In genomic region chr14:54906075-54906474, GRCh38 we compare ENCODE assay signal across 20 cellular contexts. TPM values are rescaled to one million over a fixed set of nuclear protein-coding genes. Genes with fewer than 3 reads are reported as not detected.
DNase-seq lines count a peak whose midpoint lies in the region; ATAC-seq and TF ChIP-seq lines count a peak whose summit lies in the region.
"Had no signal": no experiment of that assay in that cellular context is flagged by ENCODE, and none has a peak within 500 bp of the region (broad histone marks: within the 10 kb centered on the region; RNA-seq: fewer than 3 reads in every experiment).

No MANE protein-coding gene starts in this region.

- H2AFZ ChIP-seq in hepatocyte = no peak overlapping the region
- H2AFZ ChIP-seq in mesenchymal stem cell (ENCODE audit: low read depth, low read length) = no peak overlapping the region
- H2AFZ ChIP-seq: GM23338 had no signal

- peak overlapping the region; percentile 6 for H3K4me3 Mint-ChIP-seq in activated CD8-positive, alpha-beta memory T cell treated with anti-CD3 and anti-CD28 coated beads, Interleukin-2, amount 10 ng/mL, durations not matched to agents 7 days and 5 days
- no peak overlapping the region for H3K4me3 Mint-ChIP-seq in T-helper 1 cell treated with Interleukin-12 subunit alpha and Interleukin-12 subunit beta and Interleukin-4 antibody, amounts not matched to agents 30 μg/mL and 1 μg/mL, for 36 hours
- peak overlapping the region; percentile 39 for H3K4me3 Mint-ChIP-seq in activated T-helper 1 cell treated with anti-CD3 and anti-CD28 coated beads, Interleukin-12 subunit alpha, Interleukin-12 subunit beta, Interleukin-2, Interleukin-4 antibody, amounts not matched to agents 30 ng/mL and 10 ng/mL and 1 ng/mL, durations not matched to agents 14 hours and 24 hours and 36 hours
- peak overlapping the region in 1 of 5 donors; percentile 4 for H3K4me3 Mint-ChIP-seq in immature natural killer cell
- no peak overlapping the region for H3K4me3 Mint-ChIP-seq in type B pancreatic cell
- H3K4me3 Mint-ChIP-seq: GM23338 had no signal

- H3K9me2 ChIP-seq in hepatocyte (replicated peaks; ENCODE audit: insufficient read depth) = no peaks in the 10 kb centered on the region

- intact Hi-C loops in activated T-helper 1 cell treated with anti-CD3 and anti-CD28 coated beads, Interleukin-12 subunit alpha, Interleukin-12 subunit beta, Interleukin-2, Interleukin-4 antibody, amounts not matched to agents 30 ng/mL and 10 ng/mL and 1 ng/mL, durations not matched to agents 14 hours and 24 hours and 36 hours (cut with micrococcal nuclease) = loop anchor here (10.0 kb wide), 1 partner anchor 469 kb away; no protein-coding TSS in a partner anchor

- peak; percentile 63 for DNase-seq in activated CD8-positive, alpha-beta memory T cell treated with anti-CD3 and anti-CD28 coated beads, Interleukin-2, amount 10 ng/mL, durations not matched to agents 7 days and 5 days
- DNase-seq in activated CD8-positive, alpha-beta memory T cell treated with anti-CD3 and anti-CD28 coated beads for 24 hours = no peak
- no peak for DNase-seq in activated T-helper 1 cell treated with anti-CD3 and anti-CD28 coated beads, Interleukin-12 subunit alpha, Interleukin-12 subunit beta, Interleukin-2, Interleukin-4 antibody, amounts not matched to agents 30 ng/mL and 10 ng/mL and 1 ng/mL, durations not matched to agents 14 hours and 24 hours and 36 hours (ENCODE audit: low spot score)
- DNase-seq in immature natural killer cell (no peak), hepatocyte (ENCODE audit: low spot score) (no peak), type B pancreatic cell (ENCODE audit: extremely low spot score, unreplicated experiment) (no peak), mesenchymal stem cell (no peak)
- DNase-seq: ACHN; BE2C; C1 segment of cervical spinal cord; CD4-positive, CD25-positive, alpha-beta regulatory T cell; CD8-positive, alpha-beta memory T cell; COR-L47; DMS 273 treated with DMSO at 0.1 percent for 48 hours; DMS53; DND-41; EL; HCEC 1CT had no signal

- H3K27me3 ChIP-seq in hepatocyte (peaks cover 4% of the 10 kb centered on the region), mesenchymal stem cell (ENCODE audit: control insufficient read depth in 1 of 2, insufficient read depth in 1 of 2, low read length in 2 of 2) (no peaks in the 10 kb centered on the region)
- H3K27me3 ChIP-seq: BE2C had no signal

- no peaks in the 10 kb centered on the region for H4K20me1 ChIP-seq in hepatocyte (ENCODE audit: insufficient read depth, poor library complexity, severe bottlenecking)

- no peak for ATAC-seq in activated CD8-positive, alpha-beta memory T cell treated with anti-CD3 and anti-CD28 coated beads, Interleukin-2, amount 10 ng/mL, durations not matched to agents 7 days and 5 days
- ATAC-seq: GM23338 had no signal

- H3K36me3 Mint-ChIP-seq in activated CD8-positive, alpha-beta memory T cell treated with anti-CD3 and anti-CD28 coated beads, Interleukin-2, amount 10 ng/mL, durations not matched to agents 7 days and 5 days = peaks cover 6% of the 10 kb centered on the region
- H3K36me3 Mint-ChIP-seq in T-helper 1 cell treated with Interleukin-12 subunit alpha and Interleukin-12 subunit beta and Interleukin-4 antibody, amounts not matched to agents 30 μg/mL and 1 μg/mL, for 36 hours (ENCODE audit: low read depth) = peaks cover 6% of the 10 kb centered on the region
- peaks cover 4% of the 10 kb centered on the region for H3K36me3 Mint-ChIP-seq in activated T-helper 1 cell treated with anti-CD3 and anti-CD28 coated beads, Interleukin-12 subunit alpha, Interleukin-12 subunit beta, Interleukin-2, Interleukin-4 antibody, amounts not matched to agents 30 ng/mL and 10 ng/mL and 1 ng/mL, durations not matched to agents 14 hours and 24 hours and 36 hours (ENCODE audit: low read depth)
- H3K36me3 Mint-ChIP-seq in immature natural killer cell (no peaks in the 10 kb centered on the region), type B pancreatic cell (no peaks in the 10 kb centered on the region)
- H3K36me3 Mint-ChIP-seq: CD4-positive, CD25-positive, alpha-beta regulatory T cell had no signal

- H4K91ac ChIP-seq in mesenchymal stem cell (ENCODE audit: low read length) = no peak overlapping the region

- H3K27ac Mint-ChIP-seq in activated CD8-positive, alpha-beta memory T cell treated with anti-CD3 and anti-CD28 coated beads, Interleukin-2, amount 10 ng/mL, durations not matched to agents 7 days and 5 days = peak overlapping the region; percentile 77
- peak overlapping the region; percentile 43 for H3K27ac Mint-ChIP-seq in T-helper 1 cell treated with Interleukin-12 subunit alpha and Interleukin-12 subunit beta and Interleukin-4 antibody, amounts not matched to agents 30 μg/mL and 1 μg/mL, for 36 hours
- peak overlapping the region; percentile 21 for H3K27ac Mint-ChIP-seq in activated T-helper 1 cell treated with anti-CD3 and anti-CD28 coated beads, Interleukin-12 subunit alpha, Interleukin-12 subunit beta, Interleukin-2, Interleukin-4 antibody, amounts not matched to agents 30 ng/mL and 10 ng/mL and 1 ng/mL, durations not matched to agents 14 hours and 24 hours and 36 hours
- peak overlapping the region in 4 of 6 donors; percentile 69 to 89 (median 74) for H3K27ac Mint-ChIP-seq in immature natural killer cell
- H3K27ac Mint-ChIP-seq in type B pancreatic cell = no peak overlapping the region
- H3K27ac Mint-ChIP-seq: GM23338 had no signal

- no peak overlapping the region for H3K18ac ChIP-seq in mesenchymal stem cell (ENCODE audit: low read depth in 1 of 2, low read length in 2 of 2)

- TF ChIP-seq CTCF in hepatocyte (IDR thresholded peaks at IDR 0.05; ENCODE audit: poor library complexity) (no peak), type B pancreatic cell (conservative IDR thresholded peaks at IDR 0.05) (no peak)

- no peak overlapping the region for H2BK15ac ChIP-seq in mesenchymal stem cell (ENCODE audit: low read depth, poor library complexity, severe bottlenecking)

- H3K14ac ChIP-seq in mesenchymal stem cell (ENCODE audit: low read length in 2 of 2) = no peak overlapping the region

- H2BK120ac ChIP-seq in mesenchymal stem cell (ENCODE audit: low read depth, low read length) = no peak overlapping the region

- H3K9me3 ChIP-seq in hepatocyte (ENCODE audit: low read depth) = no peaks in the 10 kb centered on the region
- no peaks in the 10 kb centered on the region for H3K9me3 ChIP-seq in mesenchymal stem cell (ENCODE audit: control insufficient read depth, low read length)
- H3K9me3 ChIP-seq: BE2C had no signal

- no peaks in the 10 kb centered on the region for H3K4me1 ChIP-seq in hepatocyte (ENCODE audit: insufficient read depth)
- peaks cover 16% of the 10 kb centered on the region for H3K4me1 ChIP-seq in mesenchymal stem cell (ENCODE audit: control insufficient read depth, insufficient read depth, low read depth, low read length)

- H3K4me2 ChIP-seq in hepatocyte (no peak overlapping the region), mesenchymal stem cell (ENCODE audit: low read length, poor library complexity, severe bottlenecking) (no peak overlapping the region)
- H3K4me2 ChIP-seq: GM23338 had no signal

- no peak overlapping the region for H4K8ac ChIP-seq in mesenchymal stem cell (ENCODE audit: low read length)

- H2AK5ac ChIP-seq in mesenchymal stem cell (ENCODE audit: low read length, severe bottlenecking) = no peak overlapping the region

- H2BK5ac ChIP-seq in mesenchymal stem cell (ENCODE audit: low read depth, low read length, poor library complexity, severe bottlenecking) = no peak overlapping the region

- CTCF ChIA-PET in activated CD8-positive, alpha-beta memory T cell treated with anti-CD3 and anti-CD28 coated beads, Interleukin-2, amount 10 ng/mL, durations not matched to agents 7 days and 5 days (lab: Charles Lee) = interaction anchor here (0.7 kb wide), 1 partner anchor 25 kb away, joined by 3 read pairs; no protein-coding TSS in a partner anchor

- H3K27me3 Mint-ChIP-seq in activated CD8-positive, alpha-beta memory T cell treated with anti-CD3 and anti-CD28 coated beads, Interleukin-2, amount 10 ng/mL, durations not matched to agents 7 days and 5 days = no peaks in the 10 kb centered on the region
- no peaks in the 10 kb centered on the region for H3K27me3 Mint-ChIP-seq in T-helper 1 cell treated with Interleukin-12 subunit alpha and Interleukin-12 subunit beta and Interleukin-4 antibody, amounts not matched to agents 30 μg/mL and 1 μg/mL, for 36 hours (ENCODE audit: low read depth)
- no peaks in the 10 kb centered on the region for H3K27me3 Mint-ChIP-seq in activated T-helper 1 cell treated with anti-CD3 and anti-CD28 coated beads, Interleukin-12 subunit alpha, Interleukin-12 subunit beta, Interleukin-2, Interleukin-4 antibody, amounts not matched to agents 30 ng/mL and 10 ng/mL and 1 ng/mL, durations not matched to agents 14 hours and 24 hours and 36 hours (ENCODE audit: insufficient read depth)
- H3K27me3 Mint-ChIP-seq in immature natural killer cell (ENCODE audit: low read depth in 3 of 3) (peaks cover 0 to 15% (median 0%) of the 10 kb centered on the region in 3 donors), type B pancreatic cell (peaks cover 24% of the 10 kb centered on the region)
- H3K27me3 Mint-ChIP-seq: CD4-positive, CD25-positive, alpha-beta regulatory T cell; CD8-positive, alpha-beta memory T cell had no signal

- H3K79me1 ChIP-seq in mesenchymal stem cell (replicated peaks; ENCODE audit: low read length, poor library complexity, severe bottlenecking) = no peaks in the 10 kb centered on the region

- H3K79me2 ChIP-seq in hepatocyte = peaks cover 4% of the 10 kb centered on the region

- peaks cover 37% of the 10 kb centered on the region for H3K4me1 Mint-ChIP-seq in activated CD8-positive, alpha-beta memory T cell treated with anti-CD3 and anti-CD28 coated beads, Interleukin-2, amount 10 ng/mL, durations not matched to agents 7 days and 5 days
- peaks cover 31% of the 10 kb centered on the region for H3K4me1 Mint-ChIP-seq in T-helper 1 cell treated with Interleukin-12 subunit alpha and Interleukin-12 subunit beta and Interleukin-4 antibody, amounts not matched to agents 30 μg/mL and 1 μg/mL, for 36 hours (ENCODE audit: low read depth)
- H3K4me1 Mint-ChIP-seq in activated T-helper 1 cell treated with anti-CD3 and anti-CD28 coated beads, Interleukin-12 subunit alpha, Interleukin-12 subunit beta, Interleukin-2, Interleukin-4 antibody, amounts not matched to agents 30 ng/mL and 10 ng/mL and 1 ng/mL, durations not matched to agents 14 hours and 24 hours and 36 hours (ENCODE audit: low read depth) = peaks cover 39% of the 10 kb centered on the region
- peaks cover 30 to 33% of the 10 kb centered on the region in 2 donors for H3K4me1 Mint-ChIP-seq in immature natural killer cell
- peaks cover 2% of the 10 kb centered on the region for H3K4me1 Mint-ChIP-seq in type B pancreatic cell (ENCODE audit: unreplicated experiment)

- H3K9me3 Mint-ChIP-seq in activated CD8-positive, alpha-beta memory T cell treated with anti-CD3 and anti-CD28 coated beads, Interleukin-2, amount 10 ng/mL, durations not matched to agents 7 days and 5 days (ENCODE audit: low read depth) = no peaks in the 10 kb centered on the region
- no peaks in the 10 kb centered on the region for H3K9me3 Mint-ChIP-seq in T-helper 1 cell treated with Interleukin-12 subunit alpha and Interleukin-12 subunit beta and Interleukin-4 antibody, amounts not matched to agents 30 μg/mL and 1 μg/mL, for 36 hours
- H3K9me3 Mint-ChIP-seq in activated T-helper 1 cell treated with anti-CD3 and anti-CD28 coated beads, Interleukin-12 subunit alpha, Interleukin-12 subunit beta, Interleukin-2, Interleukin-4 antibody, amounts not matched to agents 30 ng/mL and 10 ng/mL and 1 ng/mL, durations not matched to agents 14 hours and 24 hours and 36 hours = peaks cover 3% of the 10 kb centered on the region
- H3K9me3 Mint-ChIP-seq in immature natural killer cell = no peaks in the 10 kb centered on the region
- no peaks in the 10 kb centered on the region for H3K9me3 Mint-ChIP-seq in type B pancreatic cell
- H3K9me3 Mint-ChIP-seq: CD4-positive, CD25-positive, alpha-beta regulatory T cell; CD8-positive, alpha-beta memory T cell; GM23338 had no signal

- H3K9ac ChIP-seq in mesenchymal stem cell (ENCODE audit: low read length) = no peak overlapping the region

- H3K36me3 ChIP-seq in hepatocyte (replicated peaks; ENCODE audit: insufficient read depth, low read depth) = no peaks in the 10 kb centered on the region
- H3K36me3 ChIP-seq in mesenchymal stem cell (ENCODE audit: control insufficient read depth in 1 of 2, insufficient read depth in 2 of 2, low read depth in 1 of 2, low read length in 2 of 2) = no peaks in the 10 kb centered on the region
- H3K36me3 ChIP-seq: BE2C had no signal

- no peak overlapping the region for H2BK12ac ChIP-seq in mesenchymal stem cell (ENCODE audit: low read length in 2 of 2)

- no peak overlapping the region for H3K23ac ChIP-seq in mesenchymal stem cell (ENCODE audit: low read length in 2 of 2)

- H3K27ac ChIP-seq in hepatocyte (no peak overlapping the region), mesenchymal stem cell (ENCODE audit: low read length, poor library complexity, severe bottlenecking) (no peak overlapping the region)

- H3K4me3 ChIP-seq in hepatocyte = no peak overlapping the region
- H3K4me3 ChIP-seq in mesenchymal stem cell (ENCODE audit: insufficient read depth in 1 of 2, low read depth in 1 of 2, low read length in 2 of 2) = no peak overlapping the region
- H3K4me3 ChIP-seq: GM23338 had no signal

- no peak overlapping the region for H3K4ac ChIP-seq in mesenchymal stem cell (ENCODE audit: low read depth in 1 of 2, low read length in 2 of 2)

RNA-seq across cellular contexts. Expression of gene GCH1, which starts 3.4 kb away (rescaled TPM):
- 10 to 100 TPM; 70.8 to 73.2 TPM for total RNA-seq in activated CD8-positive, alpha-beta memory T cell treated with anti-CD3 and anti-CD28 coated beads, Interleukin-2, amount 10 ng/mL, durations not matched to agents 7 days and 5 days
- total RNA-seq in activated T-helper 1 cell treated with anti-CD3 and anti-CD28 coated beads, Interleukin-12 subunit alpha, Interleukin-12 subunit beta, Interleukin-2, Interleukin-4 antibody, amounts not matched to agents 30 ng/mL and 10 ng/mL and 1 ng/mL, durations not matched to agents 14 hours and 24 hours and 36 hours = 61.4 and 62.4 TPM in 2 replicates
- polyA plus RNA-seq in immature natural killer cell (10 to 100 TPM; 41.7 to 53.2 (median 52.0) TPM), hepatocyte (11.1 and 19.3 TPM in 2 replicates)
- total RNA-seq in hepatocyte (29.9 and 32.2 TPM in 2 replicates), type B pancreatic cell (ENCODE audit: low replicate concordance) (18.2 and 29.6 TPM in 2 replicates)
- 3.6 TPM for polyA plus RNA-seq in mesenchymal stem cell (2013, experiment 1 of 2)
- 4.0 TPM for polyA plus RNA-seq in mesenchymal stem cell (2013, experiment 2 of 2)

Comparison
In these comparisons a context has a peak if more than half of its experiments do, and no peak if none do; other contexts are left out.
1. H3K4me3 Mint-ChIP-seq: peak in activated CD8-positive, alpha-beta memory T cell treated with anti-CD3 and anti-CD28 coated beads, Interleukin-2, amount 10 ng/mL, durations not matched to agents 7 days and 5 days (single experiment) and activated T-helper 1 cell treated with anti-CD3 and anti-CD28 coated beads, Interleukin-12 subunit alpha, Interleukin-12 subunit beta, Interleukin-2, Interleukin-4 antibody, amounts not matched to agents 30 ng/mL and 10 ng/mL and 1 ng/mL, durations not matched to agents 14 hours and 24 hours and 36 hours (single experiment); none in T-helper 1 cell treated with Interleukin-12 subunit alpha and Interleukin-12 subunit beta and Interleukin-4 antibody, amounts not matched to agents 30 μg/mL and 1 μg/mL, for 36 hours (single experiment) and type B pancreatic cell (single experiment).